Comparison of ENCODE assay signal across 9 cellular contexts in the genomic region with DNA sequence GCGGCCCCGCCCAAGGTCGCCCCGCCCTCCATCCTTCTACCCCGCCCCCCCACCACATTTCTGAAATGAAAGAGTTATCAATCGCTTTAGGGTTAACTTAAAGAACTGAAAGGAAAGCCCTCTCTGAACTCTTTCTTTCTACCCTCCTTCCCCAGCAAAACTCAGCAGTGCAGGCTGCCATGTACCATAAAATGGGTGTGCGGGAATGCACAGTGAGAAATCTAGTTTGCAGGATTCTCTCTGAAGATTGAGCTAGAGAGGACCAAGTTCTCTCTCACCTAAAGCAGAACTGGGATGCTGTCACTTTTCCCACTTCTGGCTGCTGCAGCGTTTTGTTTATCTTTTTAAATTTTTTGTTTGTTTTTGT.
DNase-seq lines count a peak whose midpoint lies in the region; TF ChIP-seq lines count a peak whose summit lies in the region.
"Had no signal": no experiment of that assay in that cellular context is flagged by ENCODE, and none has a peak within 500 bp of the region (broad histone marks: within the 10 kb centered on the region; RNA-seq: fewer than 3 reads in every experiment).

No MANE protein-coding gene starts in this region.

- H3K36me3 ChIP-seq in BE2C (no peaks in the 10 kb centered on the region), KMS-11 (ENCODE audit: insufficient read depth) (no peaks in the 10 kb centered on the region), ectodermal cell (ENCODE audit: control insufficient read depth, insufficient read depth, low read length) (no peaks in the 10 kb centered on the region)

- H3K79me2 ChIP-seq in KMS-11 (ENCODE audit: insufficient read depth, low read depth) = no peaks in the 10 kb centered on the region

- H3K27me3 ChIP-seq in BE2C = peaks cover 44% of the 10 kb centered on the region
- H3K27me3 ChIP-seq in KMS-11 (ENCODE audit: insufficient read depth, low read depth) = no peaks in the 10 kb centered on the region
- H3K27me3 ChIP-seq in ectodermal cell (ENCODE audit: control insufficient read depth, insufficient read depth, low read length, poor library complexity, severe bottlenecking) = no peaks in the 10 kb centered on the region

- no peak for TF ChIP-seq CTCF in BE2C (IDR thresholded peaks at IDR 0.05; ENCODE audit: low read depth, low read length)
- no peak for TF ChIP-seq CTCF in KMS-11 (conservative IDR thresholded peaks at IDR 0.05; ENCODE audit: low read depth, low read length)
- TF ChIP-seq CTCF in nephron (IDR thresholded peaks at IDR 0.05; ENCODE audit: unreplicated experiment in 3 of 3) = peak in 1 of 3 experiments; percentile 1

- H3K4me2 ChIP-seq in KMS-11 = peak overlapping the region; percentile 73

- H3K9me3 ChIP-seq in BE2C (no peaks in the 10 kb centered on the region), ectodermal cell (ENCODE audit: control insufficient read depth, low read length) (no peaks in the 10 kb centered on the region)

- no peaks in the 10 kb centered on the region for H4K20me1 ChIP-seq in KMS-11 (ENCODE audit: insufficient read depth)

- H3K4me1 Mint-ChIP-seq in nephron = no peaks in the 10 kb centered on the region

- peak overlapping the region; percentile 92 for H2AFZ ChIP-seq in KMS-11 (ENCODE audit: low read depth)

- DNase-seq in BE2C = no peak
- no peak for DNase-seq in retina
- no peak for DNase-seq in KBM-7
- DNase-seq in NCI-H345 (lab: John Stamatoyannopoulos, UW) = no peak
- no peak for DNase-seq in Ammon's horn (ENCODE audit: low spot score)
- DNase-seq: KG1 had no signal

- no peak overlapping the region for H3K27ac Mint-ChIP-seq in nephron

- no peak overlapping the region; the same call in 1 of the 2 replicates for H3K9ac ChIP-seq in KMS-11

- peak overlapping the region; percentile 36 for H3K4me3 ChIP-seq in BE2C (ENCODE audit: low read depth, low read length)
- H3K4me3 ChIP-seq in KMS-11 (IDR thresholded peaks at IDR 0.05; ENCODE audit: insufficient read depth, low read depth, low read length) = peak overlapping the region; percentile 80
- H3K4me3 ChIP-seq in ectodermal cell (ENCODE audit: insufficient read depth, low read depth, low read length) = peak overlapping the region; percentile 53

- no peaks in the 10 kb centered on the region for H3K4me1 ChIP-seq in BE2C
- H3K4me1 ChIP-seq in KMS-11 (ENCODE audit: low read depth, poor library complexity, severe bottlenecking) = no peaks in the 10 kb centered on the region
- H3K4me1 ChIP-seq in ectodermal cell (ENCODE audit: control insufficient read depth, insufficient read depth, low read length) = no peaks in the 10 kb centered on the region

- no peaks in the 10 kb centered on the region for H3K9me3 Mint-ChIP-seq in nephron

- H3K27ac ChIP-seq in KMS-11 (no peak overlapping the region), ectodermal cell (ENCODE audit: insufficient read depth, low read depth, low read length, poor library complexity, severe bottlenecking) (no peak overlapping the region)

- in situ Hi-C loops in KBM-7 (cut with MboI; ENCODE audit: low pct_unique_long_range_greater_than_20kb, low sequenced_read_pairs) = no loop called here

- H3K4me3 Mint-ChIP-seq in nephron = peak overlapping the region; percentile 92 to 93 (median 93)

- peaks cover 4% of the 10 kb centered on the region for H3K27me3 Mint-ChIP-seq in nephron (ENCODE audit: low read depth)

- H3K36me3 Mint-ChIP-seq in nephron (ENCODE audit: low read depth) = no peaks in the 10 kb centered on the region

- 22 to 36% methylated on average over 5 to 8 of the region's 8 CpGs for whole genome bisulfite sequencing in ectodermal cell, 2 experiments
